8 cellular contexts compared by ENCODE assay signal in genomic region chr18:51029694-51030536, GRCh38. TPM values are rescaled to one million over a fixed set of nuclear protein-coding genes. Genes with fewer than 3 reads are reported as not detected.
A peak's percentile ranks its signal among the peaks of the same experiment; 100 is the strongest.
DNase-seq lines count a peak whose midpoint lies in the region; ATAC-seq and TF ChIP-seq lines count a peak whose summit lies in the region.

Gene SMAD4 (plus strand): TSS chr18:51030213. CDS start chr18:51047047, 16,834 bp downstream.

- H3K4me3 ChIP-seq in GM12875 (ENCODE audit: low read depth, low read length) = peak within 1 kb of the TSS; percentile 83
- H3K4me3 ChIP-seq in adipocyte (ENCODE audit: low read length) = peak within 1 kb of the TSS; percentile 90
- peak within 1 kb of the TSS; percentile 74 for H3K4me3 ChIP-seq in parathyroid adenoma (ENCODE audit: low read depth, low read length)
- peak within 1 kb of the TSS; percentile 57 to 85 for H3K4me3 ChIP-seq in tibial artery

- H3K4me1 ChIP-seq in adipocyte (ENCODE audit: control insufficient read depth, insufficient read depth, low read length) (peaks cover 33% of the 10 kb centered on the region), parathyroid adenoma (peaks cover 2% of the 10 kb centered on the region), tibial artery (peaks cover 0 to 62% (median 21%) of the 10 kb centered on the region in 4 donors)

- H3K79me2 ChIP-seq in parathyroid adenoma = peaks cover 40% of the 10 kb centered on the region

- H2AFZ ChIP-seq in parathyroid adenoma = peak within 1 kb of the TSS; percentile 89

- H3K27me3 ChIP-seq in adipocyte (replicated peaks; ENCODE audit: control insufficient read depth, insufficient read depth, low read length) (no peaks in the 10 kb centered on the region), parathyroid adenoma (ENCODE audit: control insufficient read depth, insufficient read depth, low read length) (no peaks in the 10 kb centered on the region), tibial artery (no peaks in the 10 kb centered on the region)

- TF ChIP-seq CTCF in GM12875 (IDR thresholded peaks at IDR 0.05; ENCODE audit: borderline replicate concordance, insufficient read depth, low read depth, low read length) = no peak
- no peak for TF ChIP-seq CTCF in parathyroid adenoma (IDR thresholded peaks at IDR 0.05)
- no peak for TF ChIP-seq CTCF in tibial artery (IDR thresholded peaks at IDR 0.05)

- H3K36me3 ChIP-seq in adipocyte (ENCODE audit: control insufficient read depth, insufficient read depth, low read length, severe bottlenecking) (peaks cover 3% of the 10 kb centered on the region), parathyroid adenoma (ENCODE audit: control insufficient read depth, insufficient read depth, low read length) (no peaks in the 10 kb centered on the region), tibial artery (peaks cover 0 to 18% (median 0%) of the 10 kb centered on the region in 3 donors)

- H3K27ac ChIP-seq in parathyroid adenoma (peak within 1 kb of the TSS; percentile 81), tibial artery (peak within 1 kb of the TSS; percentile 91 to 92)

- intact Hi-C loops in Right ventricle myocardium superior (cut with DNase I) = no loop called here
- intact Hi-C loops in tibial artery (cut with DNase I; ENCODE audit: low total_unique reads) = loop anchor here (5.0 kb wide), 2 partner anchors 58 to 153 kb away; partner anchors contain the start of gene ME2

- H3K9me3 ChIP-seq in adipocyte (ENCODE audit: control insufficient read depth, low read length) = no peaks in the 10 kb centered on the region
- no peaks in the 10 kb centered on the region for H3K9me3 ChIP-seq in parathyroid adenoma (ENCODE audit: control insufficient read depth, low read length)
- no peaks in the 10 kb centered on the region for H3K9me3 ChIP-seq in tibial artery

- peak within 1 kb of the TSS; percentile 95 for H3K4me2 ChIP-seq in parathyroid adenoma (ENCODE audit: low read length)

- H3K9ac ChIP-seq in adipocyte (ENCODE audit: low read length) (peak within 1 kb of the TSS; percentile 90), parathyroid adenoma (peak within 1 kb of the TSS; percentile 56)

- DNase-seq in NCI-H1417 treated with DMSO at 0.1 percent for 48 hours (lab: John Stamatoyannopoulos, UW) = peak; percentile 97
- DNase-seq in T follicular helper cell (ENCODE audit: low read depth) = peak; percentile 97
- DNase-seq in adipocyte (ENCODE audit: low read depth) = peak; percentile 98
- peak; percentile 97 for DNase-seq in Right ventricle myocardium superior
- DNase-seq in tibial artery = peak; percentile 95 to 98

- peak; percentile 83 for ATAC-seq in HG02798 (IDR thresholded peaks at IDR 0.05; ENCODE audit: poor library complexity, unreplicated experiment)
- ATAC-seq in Right ventricle myocardium superior (ENCODE audit: poor library complexity) = peak; percentile 96

RNA-seq across cellular contexts. Expression of gene SMAD4, which starts in this region (rescaled TPM):
- 90.9 TPM for total RNA-seq in Right ventricle myocardium superior

Comparison
In these comparisons a context has a peak if more than half of its experiments do, and no peak if none do; other contexts are left out.
1. Peak in every context shown above with its lines: DNase-seq, ATAC-seq, H3K4me3 ChIP-seq and H3K27ac ChIP-seq.